ENCODE assay signal across 8 cellular contexts in genomic region chr15:40405501-40406381, GRCh38. TPM values are rescaled to one million over a fixed set of nuclear protein-coding genes. Genes with fewer than 3 reads are reported as not detected.
A peak's percentile ranks its signal among the peaks of the same experiment; 100 is the strongest.
DNase-seq lines count a peak whose midpoint lies in the region; ATAC-seq and FAIRE-seq lines count a peak whose summit lies in the region.

Gene IVD, plus strand, starts transcription at chr15:40405795. Its CDS starts 33 bp downstream, at chr15:40405828.

- no peak within 1 kb of the TSS for H2BK120ac ChIP-seq in mesenchymal stem cell (ENCODE audit: low read depth, low read length)

- peak within 1 kb of the TSS in 1 of 2 experiments; percentile 60 for H3K4ac ChIP-seq in mesenchymal stem cell (ENCODE audit: low read depth in 1 of 2, low read length in 2 of 2)

- no peaks in the 10 kb centered on the region for H3K27me3 ChIP-seq in NT2/D1 (ENCODE audit: insufficient read depth, insufficient read length)
- H3K27me3 ChIP-seq in endocrine pancreas (ENCODE audit: control insufficient read depth, insufficient read depth, low read length) = no peaks in the 10 kb centered on the region
- no peaks in the 10 kb centered on the region for H3K27me3 ChIP-seq in mesenchymal stem cell (ENCODE audit: control insufficient read depth in 1 of 2, insufficient read depth in 1 of 2, low read length in 2 of 2)

- DNase-seq in COLO668 (lab: John Stamatoyannopoulos, UW; ENCODE audit: unreplicated experiment) (peak; percentile 91), HTR-8/SVneo (ENCODE audit: insufficient read length, low spot score) (peak; percentile 99), NT2/D1 (ENCODE audit: low read depth, low spot score) (peak; percentile 85), mesenchymal stem cell (peak; percentile 97)
- peak; percentile 97 for DNase-seq in activated CD8-positive, alpha-beta memory T cell treated with anti-CD3 and anti-CD28 coated beads, Interleukin-2, amount 10 ng/mL, durations not matched to agents 7 days and 5 days
- peak; percentile 84 for DNase-seq in stimulated activated CD8-positive, alpha-beta memory T cell treated with anti-CD3 and anti-CD28 coated beads, Interleukin-12 subunit alpha, Interleukin-12 subunit beta, amount 100 ng/mL, for 4 hours (ENCODE audit: low read depth)

- H2AK5ac ChIP-seq in mesenchymal stem cell (ENCODE audit: low read length, severe bottlenecking) = no peak within 1 kb of the TSS

- peak within 1 kb of the TSS; percentile 97 for H3K9ac ChIP-seq in NT2/D1 (ENCODE audit: insufficient read length, low read depth)
- peak within 1 kb of the TSS; percentile 69 for H3K9ac ChIP-seq in endocrine pancreas (ENCODE audit: control insufficient read depth, insufficient read depth, low read length)
- peak within 1 kb of the TSS; percentile 91 for H3K9ac ChIP-seq in mesenchymal stem cell (ENCODE audit: low read length)

- peak within 1 kb of the TSS; percentile 88 for H4K8ac ChIP-seq in mesenchymal stem cell (ENCODE audit: low read length)

- peak; percentile 95 for FAIRE-seq in HTR-8/SVneo (lab: Jason Lieb, UNC)

- no peak within 1 kb of the TSS for H2BK5ac ChIP-seq in mesenchymal stem cell (ENCODE audit: low read depth, low read length, poor library complexity, severe bottlenecking)

- peak within 1 kb of the TSS; percentile 76 for H3K4me3 Mint-ChIP-seq in activated CD8-positive, alpha-beta memory T cell treated with anti-CD3 and anti-CD28 coated beads, Interleukin-2, amount 10 ng/mL, durations not matched to agents 7 days and 5 days

- peak within 1 kb of the TSS in 1 of 2 experiments; percentile 77 for H3K23ac ChIP-seq in mesenchymal stem cell (ENCODE audit: low read length in 2 of 2)

- peak within 1 kb of the TSS; percentile 87 for H3K4me2 ChIP-seq in mesenchymal stem cell (ENCODE audit: low read length, poor library complexity, severe bottlenecking)

- peak within 1 kb of the TSS; percentile 59 for H2AFZ ChIP-seq in mesenchymal stem cell (ENCODE audit: low read depth, low read length)

- peaks cover 31% of the 10 kb centered on the region for H3K79me1 ChIP-seq in mesenchymal stem cell (replicated peaks; ENCODE audit: low read length, poor library complexity, severe bottlenecking)

- H3K36me3 Mint-ChIP-seq in activated CD8-positive, alpha-beta memory T cell treated with anti-CD3 and anti-CD28 coated beads, Interleukin-2, amount 10 ng/mL, durations not matched to agents 7 days and 5 days = peaks cover 18% of the 10 kb centered on the region

- CTCF ChIA-PET in activated CD8-positive, alpha-beta memory T cell treated with anti-CD3 and anti-CD28 coated beads, Interleukin-2, amount 10 ng/mL, durations not matched to agents 7 days and 5 days (lab: Charles Lee) = interaction anchor here (0.7 to 4.7 kb wide), 15 partner anchors 9 to 188 kb away, joined by 3 to 25 read pairs (median 4); partner anchors contain the start of genes BAHD1 and PLCB2

- H3K27ac Mint-ChIP-seq in activated CD8-positive, alpha-beta memory T cell treated with anti-CD3 and anti-CD28 coated beads, Interleukin-2, amount 10 ng/mL, durations not matched to agents 7 days and 5 days = peak within 1 kb of the TSS; percentile 90

- H2BK15ac ChIP-seq in mesenchymal stem cell (ENCODE audit: low read depth, poor library complexity, severe bottlenecking) = no peak within 1 kb of the TSS

- peak within 1 kb of the TSS in 1 of 2 experiments; percentile 76 for H3K14ac ChIP-seq in mesenchymal stem cell (ENCODE audit: low read length in 2 of 2)

- H3K4me3 ChIP-seq in NT2/D1 (ENCODE audit: insufficient read length, low read depth) (peak within 1 kb of the TSS; percentile 92), endocrine pancreas (ENCODE audit: control insufficient read depth, insufficient read depth, low read length) (peak within 1 kb of the TSS; percentile 69), mesenchymal stem cell (ENCODE audit: insufficient read depth in 1 of 2, low read depth in 1 of 2, low read length in 2 of 2) (peak within 1 kb of the TSS; percentile 82 to 90)

- peak within 1 kb of the TSS; percentile 68 to 95 for H3K18ac ChIP-seq in mesenchymal stem cell (ENCODE audit: low read depth in 1 of 2, low read length in 2 of 2)

- H4K91ac ChIP-seq in mesenchymal stem cell (ENCODE audit: low read length) = peak within 1 kb of the TSS; percentile 65

- H3K9me3 ChIP-seq in NT2/D1 (ENCODE audit: insufficient read depth, low read length) (no peaks in the 10 kb centered on the region), endocrine pancreas (ENCODE audit: control insufficient read depth, low read length) (no peaks in the 10 kb centered on the region), mesenchymal stem cell (ENCODE audit: control insufficient read depth, low read length) (no peaks in the 10 kb centered on the region)

- no peak within 1 kb of the TSS for H2BK12ac ChIP-seq in mesenchymal stem cell (ENCODE audit: low read length in 2 of 2)

- H3K27ac ChIP-seq in mesenchymal stem cell (ENCODE audit: low read length, poor library complexity, severe bottlenecking) = peak within 1 kb of the TSS; percentile 70

- H3K36me3 ChIP-seq in NT2/D1 (ENCODE audit: insufficient read depth, insufficient read length, low read length) (peaks cover 40% of the 10 kb centered on the region), endocrine pancreas (ENCODE audit: control insufficient read depth, insufficient read depth, low read length) (no peaks in the 10 kb centered on the region), mesenchymal stem cell (ENCODE audit: control insufficient read depth in 1 of 2, insufficient read depth in 2 of 2, low read depth in 1 of 2, low read length in 2 of 2) (peaks cover 27 to 32% of the 10 kb centered on the region in 2 experiments)

- no peaks in the 10 kb centered on the region for H3K27me3 Mint-ChIP-seq in activated CD8-positive, alpha-beta memory T cell treated with anti-CD3 and anti-CD28 coated beads, Interleukin-2, amount 10 ng/mL, durations not matched to agents 7 days and 5 days

- WGBS in mesenchymal stem cell = under 1% methylated on average over 54 of the region's 54 CpGs

- peak; percentile 76 for ATAC-seq in GM21367 (IDR thresholded peaks at IDR 0.05; ENCODE audit: unreplicated experiment)
- ATAC-seq in activated CD8-positive, alpha-beta memory T cell treated with anti-CD3 and anti-CD28 coated beads, Interleukin-2, amount 10 ng/mL, durations not matched to agents 7 days and 5 days = peak; percentile 99

- peaks cover 54% of the 10 kb centered on the region for H3K4me1 Mint-ChIP-seq in activated CD8-positive, alpha-beta memory T cell treated with anti-CD3 and anti-CD28 coated beads, Interleukin-2, amount 10 ng/mL, durations not matched to agents 7 days and 5 days

- H3K4me1 ChIP-seq in NT2/D1 (ENCODE audit: insufficient read depth, insufficient read length) (no peaks in the 10 kb centered on the region), endocrine pancreas (ENCODE audit: control insufficient read depth, insufficient read depth, low read length) (no peaks in the 10 kb centered on the region), mesenchymal stem cell (ENCODE audit: control insufficient read depth, insufficient read depth, low read depth, low read length) (peaks cover 7% of the 10 kb centered on the region)

- no peaks in the 10 kb centered on the region for H3K9me3 Mint-ChIP-seq in activated CD8-positive, alpha-beta memory T cell treated with anti-CD3 and anti-CD28 coated beads, Interleukin-2, amount 10 ng/mL, durations not matched to agents 7 days and 5 days (ENCODE audit: low read depth)

RNA-seq across cellular contexts. Expression of gene IVD, which starts in this region (rescaled TPM):
- 10 to 100 TPM; 70.3 to 87.2 TPM for total RNA-seq in activated CD8-positive, alpha-beta memory T cell treated with anti-CD3 and anti-CD28 coated beads, Interleukin-2, amount 10 ng/mL, durations not matched to agents 7 days and 5 days
- 22.1 TPM for polyA plus RNA-seq in mesenchymal stem cell (2013, experiment 1 of 2)
- polyA plus RNA-seq in mesenchymal stem cell (2013, experiment 2 of 2) = 22.4 TPM

Comparison
In these comparisons a context has a peak if more than half of its experiments do, and no peak if none do; other contexts are left out.
1. Peak in every context shown above with its lines: DNase-seq, ATAC-seq, H3K4me3 ChIP-seq and H3K27ac ChIP-seq.